ENCODE assay signal across 2 cellular contexts in the genomic region with DNA sequence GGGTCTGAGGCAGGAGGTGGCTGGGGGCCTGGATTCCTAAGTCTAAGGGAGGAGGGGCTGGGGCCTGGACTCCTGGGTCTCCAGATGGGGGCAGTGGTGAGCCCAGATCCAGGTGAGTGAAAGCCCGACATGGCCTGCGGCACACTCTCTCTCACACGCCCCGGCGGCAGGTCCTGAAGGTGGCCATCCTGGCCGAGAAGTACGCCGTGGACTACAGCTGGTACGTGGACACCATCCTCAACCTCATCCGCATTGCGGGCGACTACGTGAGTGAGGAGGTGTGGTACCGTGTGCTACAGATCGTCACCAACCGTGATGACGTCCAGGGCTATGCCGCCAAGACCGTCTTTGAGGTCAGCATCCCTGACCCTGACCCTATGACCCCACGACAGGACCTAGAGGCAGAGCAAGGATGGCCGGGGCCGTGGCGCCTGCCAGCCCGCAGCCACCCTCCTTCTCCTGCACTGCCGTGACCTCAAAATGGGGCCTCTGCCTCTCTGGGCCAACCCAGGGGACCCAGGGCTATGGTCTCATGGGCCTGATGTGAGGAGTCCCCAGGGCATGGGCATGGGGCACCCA.
TF ChIP-seq lines count a peak whose summit lies in the region.

No MANE protein-coding gene starts in this region.

TF ChIP-seq in GM23338, 12 proteins besides CTCF, POLR2A, EP300 and RAD21:
- TF ChIP-seq NANOG (IDR thresholded peaks at IDR 0.05; ENCODE audit: borderline replicate concordance) (no peak), POLR2AphosphoS5 (IDR thresholded peaks at IDR 0.05; ENCODE audit: low read depth) (0 out of 2 replicates have a peak, but pooled peaks have one; percentile 18)

TF ChIP-seq in K562, 482 proteins besides CTCF, POLR2A, EP300 and RAD21:
- TF ChIP-seq KLF1 (tag; IDR thresholded peaks at IDR 0.05) (no peak), ZNF408 (CRISPR knock-in tag; IDR thresholded peaks at IDR 0.05; ENCODE audit: low read depth) (no peak), ZNF589 (CRISPR knock-in tag; IDR thresholded peaks at IDR 0.05; ENCODE audit: low read depth) (no peak), TGIF2 (CRISPR knock-in tag; IDR thresholded peaks at IDR 0.05) (no peak), HNRNPLL (IDR thresholded peaks at IDR 0.05; ENCODE audit: low read depth, low read length, poor library complexity, severe bottlenecking) (no peak), EHMT2 (IDR thresholded peaks at IDR 0.05) (no peak), RBM22 (IDR thresholded peaks at IDR 0.05; ENCODE audit: low read depth, low read length, poor library complexity, severe bottlenecking) (no peak), ZNF143 (CRISPR knock-in tag; IDR thresholded peaks at IDR 0.05) (0 out of 2 replicates have a peak, but pooled peaks have one; percentile 14), NEUROD1 (IDR thresholded peaks at IDR 0.05; ENCODE audit: borderline replicate concordance, low read depth, low read length, partially characterized antibody) (no peak), ZNF197 (CRISPR knock-in tag; IDR thresholded peaks at IDR 0.05; ENCODE audit: low read depth) (no peak)
- TF ChIP-seq, protein P1, sequence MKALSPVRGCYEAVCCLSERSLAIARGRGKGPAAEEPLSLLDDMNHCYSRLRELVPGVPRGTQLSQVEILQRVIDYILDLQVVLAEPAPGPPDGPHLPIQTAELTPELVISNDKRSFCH (CRISPR knock-in tag; IDR thresholded peaks at IDR 0.05): no peak
- TF ChIP-seq, protein P1 (tag; IDR thresholded peaks at IDR 0.05): no peak
- TF ChIP-seq, protein P2, sequence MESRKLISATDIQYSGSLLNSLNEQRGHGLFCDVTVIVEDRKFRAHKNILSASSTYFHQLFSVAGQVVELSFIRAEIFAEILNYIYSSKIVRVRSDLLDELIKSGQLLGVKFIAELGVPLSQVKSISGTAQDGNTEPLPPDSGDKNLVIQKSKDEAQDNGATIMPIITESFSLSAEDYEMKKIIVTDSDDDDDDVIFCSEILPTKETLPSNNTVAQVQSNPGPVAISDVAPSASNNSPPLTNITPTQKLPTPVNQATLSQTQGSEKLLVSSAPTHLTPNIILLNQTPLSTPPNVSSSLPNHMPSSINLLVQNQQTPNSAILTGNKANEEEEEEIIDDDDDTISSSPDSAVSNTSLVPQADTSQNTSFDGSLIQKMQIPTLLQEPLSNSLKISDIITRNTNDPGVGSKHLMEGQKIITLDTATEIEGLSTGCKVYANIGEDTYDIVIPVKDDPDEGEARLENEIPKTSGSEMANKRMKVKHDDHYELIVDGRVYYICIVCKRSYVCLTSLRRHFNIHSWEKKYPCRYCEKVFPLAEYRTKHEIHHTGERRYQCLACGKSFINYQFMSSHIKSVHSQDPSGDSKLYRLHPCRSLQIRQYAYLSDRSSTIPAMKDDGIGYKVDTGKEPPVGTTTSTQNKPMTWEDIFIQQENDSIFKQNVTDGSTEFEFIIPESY (CRISPR knock-in tag; IDR thresholded peaks at IDR 0.05): peak; percentile 84
